8 cellular contexts compared by ENCODE assay signal in genomic region chr20:45963059-45964011, GRCh38. TPM values are rescaled to one million over a fixed set of nuclear protein-coding genes. Genes with fewer than 3 reads are reported as not detected.
DNase-seq lines count a peak whose midpoint lies in the region; ATAC-seq and TF ChIP-seq lines count a peak whose summit lies in the region.

No MANE protein-coding gene starts in this region.

- no peak overlapping the region for H3K27ac Mint-ChIP-seq in activated T-helper 1 cell treated with anti-CD3 and anti-CD28 coated beads, Interleukin-12 subunit alpha, Interleukin-12 subunit beta, Interleukin-2, Interleukin-4 antibody, amounts not matched to agents 30 ng/mL and 10 ng/mL and 1 ng/mL, durations not matched to agents 14 hours and 24 hours and 36 hours

- H3K9ac ChIP-seq in HCT116 (ENCODE audit: low read length) (no peak overlapping the region), PC-3 (ENCODE audit: low read length) (no peak overlapping the region)

- H3K4me3 ChIP-seq in HCT116 (replicated peaks in 1 of 2; ENCODE audit: low read depth in 1 of 2, low read length in 2 of 2), result no peak overlapping the region
- no peak overlapping the region for H3K4me3 ChIP-seq in PC-3 (ENCODE audit: low read length)
- H3K4me3 ChIP-seq in esophagus squamous epithelium, result no peak overlapping the region
- H3K4me3 ChIP-seq in gastrocnemius medialis, result no peak overlapping the region

- no peak overlapping the region for H3K4me2 ChIP-seq in HCT116 (ENCODE audit: low read length)
- H3K4me2 ChIP-seq in PC-3 (ENCODE audit: low read length), result no peak overlapping the region

- TF ChIP-seq POLR2A in HCT116 (IDR thresholded peaks at IDR 0.05; ENCODE audit: borderline replicate concordance, extremely low read depth, insufficient read depth, insufficient read length) (no peak), esophagus squamous epithelium (IDR thresholded peaks at IDR 0.05) (no peak), gastrocnemius medialis (IDR thresholded peaks at IDR 0.05) (no peak)

- no peaks in the 10 kb centered on the region for H3K9me3 Mint-ChIP-seq in activated T-helper 1 cell treated with anti-CD3 and anti-CD28 coated beads, Interleukin-12 subunit alpha, Interleukin-12 subunit beta, Interleukin-2, Interleukin-4 antibody, amounts not matched to agents 30 ng/mL and 10 ng/mL and 1 ng/mL, durations not matched to agents 14 hours and 24 hours and 36 hours

- CTCF ChIA-PET in HCT116 (lab: Charles Lee) (interaction anchor here (0.7 kb wide), 1 partner anchor 418 kb away, joined by 3 read pairs; no protein-coding TSS in a partner anchor), PC-3 (lab: Charles Lee) (interaction anchor here (0.5 kb wide), 1 partner anchor 78 kb away, joined by 4 read pairs; no protein-coding TSS in a partner anchor)

- TF ChIP-seq CTCF in HCT116 (IDR thresholded peaks at IDR 0.05 in 2 of 3, conservative IDR thresholded peaks at IDR 0.05 in 1 of 3; ENCODE audit: borderline replicate concordance in 1 of 3, insufficient read depth in 1 of 3, low read depth in 2 of 3, low read length in 2 of 3) (peak; percentile 19 to 49 (median 45); a peak in 3 of 6 replicates), PC-3 (conservative IDR thresholded peaks at IDR 0.05; ENCODE audit: low read depth, low read length) (peak; percentile 54), esophagus squamous epithelium (IDR thresholded peaks at IDR 0.05) (peak in 4 of 6 experiments; percentile 31 to 57 (median 40)), gastrocnemius medialis (IDR thresholded peaks at IDR 0.05 in 4 of 5, conservative IDR thresholded peaks at IDR 0.05 in 1 of 5) (peak; percentile 34 to 46 (median 42))

- H3K79me2 ChIP-seq in HCT116 (ENCODE audit: insufficient read depth, low read length), result no peaks in the 10 kb centered on the region; the same call in 1 of the 2 replicates
- 0 out of 2 replicates have a peak, but pooled peaks cover 3% of the 10 kb centered on the region for H3K79me2 ChIP-seq in PC-3 (ENCODE audit: low read length)

- 83 to 95% methylated on average over 16 to 17 of the region's 34 CpGs for WGBS in esophagus squamous epithelium, 2 donors

- H4K20me1 ChIP-seq in HCT116 (ENCODE audit: insufficient read depth), result no peaks in the 10 kb centered on the region
- H4K20me1 ChIP-seq in PC-3 (ENCODE audit: low read length), result no peaks in the 10 kb centered on the region

- H3K27ac ChIP-seq in HCT116 (ENCODE audit: low read depth, low read length) (no peak overlapping the region), PC-3 (ENCODE audit: low read length) (no peak overlapping the region), esophagus squamous epithelium (no peak overlapping the region), gastrocnemius medialis (peak overlapping the region in 1 of 4 donors; percentile 18)

- peaks cover 45% of the 10 kb centered on the region for H3K36me3 Mint-ChIP-seq in activated T-helper 1 cell treated with anti-CD3 and anti-CD28 coated beads, Interleukin-12 subunit alpha, Interleukin-12 subunit beta, Interleukin-2, Interleukin-4 antibody, amounts not matched to agents 30 ng/mL and 10 ng/mL and 1 ng/mL, durations not matched to agents 14 hours and 24 hours and 36 hours (ENCODE audit: low read depth)

- ATAC-seq in HCT116 (peak; percentile 85), PC-3 (peak; percentile 76), gastrocnemius medialis (peak; percentile 53 to 59)

- RAD21 ChIA-PET in HCT116 (lab: Charles Lee; ENCODE audit: low non-redundant PET in 1 of 2, low total read pairs in 2 of 2, uncharacterized antibody in 2 of 2, unreplicated experiment in 2 of 2), result interaction anchor here in 1 of 2 experiments (0.6 kb wide), 1 partner anchor 139 kb away, joined by 3 read pairs; no protein-coding TSS in a partner anchor

- H3K9me3 ChIP-seq in HCT116 (ENCODE audit: control insufficient read depth in 1 of 2, insufficient read depth in 1 of 2, low read depth in 1 of 2, low read length in 2 of 2) (no peaks in the 10 kb centered on the region), PC-3 (ENCODE audit: low read length) (no peaks in the 10 kb centered on the region), esophagus squamous epithelium (no peaks in the 10 kb centered on the region), gastrocnemius medialis (no peaks in the 10 kb centered on the region)

- TF ChIP-seq RAD21 in HCT116 (IDR thresholded peaks at IDR 0.05; ENCODE audit: low read depth), result peak; percentile 67

- intact Hi-C loops in HCT116 (cut with micrococcal nuclease) (loop anchor here (1.0 to 10.0 kb wide), 3 partner anchors 139 to 419 kb away; partner anchors contain the start of gene EPPIN), PC-3 (cut with micrococcal nuclease) (loop anchor here (1.0 kb wide), 1 partner anchor 371 kb away; no protein-coding TSS in a partner anchor), esophagus squamous epithelium (cut with DNase I) (loop anchor here (10.0 kb wide), 1 partner anchor 149 kb away; the partner anchor contains the start of gene UBE2C), gastrocnemius medialis (cut with DNase I; ENCODE audit: low total_unique reads) (no loop called here)
- intact Hi-C loops in activated T-helper 1 cell treated with anti-CD3 and anti-CD28 coated beads, Interleukin-12 subunit alpha, Interleukin-12 subunit beta, Interleukin-2, Interleukin-4 antibody, amounts not matched to agents 30 ng/mL and 10 ng/mL and 1 ng/mL, durations not matched to agents 14 hours and 24 hours and 36 hours (cut with micrococcal nuclease), result loop anchor here (1.0 kb wide), 3 partner anchors 30 to 164 kb away; no protein-coding TSS in a partner anchor

- H3K4me1 Mint-ChIP-seq in activated T-helper 1 cell treated with anti-CD3 and anti-CD28 coated beads, Interleukin-12 subunit alpha, Interleukin-12 subunit beta, Interleukin-2, Interleukin-4 antibody, amounts not matched to agents 30 ng/mL and 10 ng/mL and 1 ng/mL, durations not matched to agents 14 hours and 24 hours and 36 hours (ENCODE audit: low read depth), result no peaks in the 10 kb centered on the region

- H3K36me3 ChIP-seq in HCT116 (ENCODE audit: control insufficient read depth in 1 of 2, insufficient read depth in 2 of 2, low read length in 2 of 2), result peaks cover 51 to 58% of the 10 kb centered on the region in 2 experiments; a peak in 3 of 4 replicates
- H3K36me3 ChIP-seq in PC-3 (ENCODE audit: low read depth, low read length), result peaks cover 76% of the 10 kb centered on the region
- H3K36me3 ChIP-seq in esophagus squamous epithelium, result peaks cover 59 to 100% (median 87%) of the 10 kb centered on the region in 3 donors
- H3K36me3 ChIP-seq in gastrocnemius medialis, result peaks cover 0 to 97% of the 10 kb centered on the region in 2 donors

- H3F3A ChIP-seq in PC-3 (ENCODE audit: low read length, unreplicated experiment), result no peaks in the 10 kb centered on the region

- H3K9me2 ChIP-seq in HCT116 (ENCODE audit: insufficient read depth) (no peaks in the 10 kb centered on the region), PC-3 (replicated peaks; ENCODE audit: low read length) (no peaks in the 10 kb centered on the region)

- BruUV-seq in HCT116 (replicated peaks; lab: Mats Ljungman, UMichigan), result no TSS peak
- no TSS peak for BruUV-seq in PC-3 (replicated peaks; lab: Mats Ljungman, UMichigan)

- H3K4me3 Mint-ChIP-seq in activated T-helper 1 cell treated with anti-CD3 and anti-CD28 coated beads, Interleukin-12 subunit alpha, Interleukin-12 subunit beta, Interleukin-2, Interleukin-4 antibody, amounts not matched to agents 30 ng/mL and 10 ng/mL and 1 ng/mL, durations not matched to agents 14 hours and 24 hours and 36 hours, result no peak overlapping the region

- H3K27me3 ChIP-seq in HCT116 (ENCODE audit: insufficient read depth, low read length), result no peaks in the 10 kb centered on the region
- H3K27me3 ChIP-seq in PC-3 (ENCODE audit: low read length), result no peaks in the 10 kb centered on the region
- H3K27me3 ChIP-seq in esophagus squamous epithelium, result no peaks in the 10 kb centered on the region
- no peaks in the 10 kb centered on the region for H3K27me3 ChIP-seq in gastrocnemius medialis

- H2AFZ ChIP-seq in HCT116 (ENCODE audit: low read depth, low read length, poor library complexity, severe bottlenecking) (no peak overlapping the region), PC-3 (ENCODE audit: low read length) (no peak overlapping the region)

- no peaks in the 10 kb centered on the region for H3K4me1 ChIP-seq in HCT116 (ENCODE audit: control insufficient read depth in 1 of 2, insufficient read depth in 2 of 2, low read length in 2 of 2)
- no peaks in the 10 kb centered on the region for H3K4me1 ChIP-seq in PC-3 (ENCODE audit: insufficient read depth, low read length)
- H3K4me1 ChIP-seq in esophagus squamous epithelium, result peaks cover 0 to under 1% (median 0%) of the 10 kb centered on the region in 3 donors
- H3K4me1 ChIP-seq in gastrocnemius medialis, result peaks cover 3% of the 10 kb centered on the region in 2 donors

- DNase-seq in CD1c-positive myeloid dendritic cell (ENCODE audit: extremely low spot score) (peak; percentile 48), HCT116 (ENCODE audit: low read depth, low spot score) (no peak), PC-3 (peak; percentile 76), esophagus squamous epithelium (lab: John Stamatoyannopoulos, UW) (no peak), gastrocnemius medialis (peak in 1 of 2 donors; percentile 18), GOT3 (lab: John Stamatoyannopoulos, UW) (no peak)
- no peak for DNase-seq in stimulated activated CD4-positive, alpha-beta T cell treated with anti-CD3 and anti-CD28 coated beads, Interleukin-15, amount 100 ng/mL, for 24 hours
- no peak for DNase-seq in activated T-helper 1 cell treated with anti-CD3 and anti-CD28 coated beads, Interleukin-12 subunit alpha, Interleukin-12 subunit beta, Interleukin-2, Interleukin-4 antibody, amounts not matched to agents 30 ng/mL and 10 ng/mL and 1 ng/mL, durations not matched to agents 14 hours and 24 hours and 36 hours (ENCODE audit: low spot score)

- no peaks in the 10 kb centered on the region for H3K27me3 Mint-ChIP-seq in activated T-helper 1 cell treated with anti-CD3 and anti-CD28 coated beads, Interleukin-12 subunit alpha, Interleukin-12 subunit beta, Interleukin-2, Interleukin-4 antibody, amounts not matched to agents 30 ng/mL and 10 ng/mL and 1 ng/mL, durations not matched to agents 14 hours and 24 hours and 36 hours (ENCODE audit: insufficient read depth)

- POLR2A ChIA-PET in HCT116 (lab: Charles Lee) (no interaction called here), PC-3 (lab: Charles Lee; ENCODE audit: unreplicated experiment) (no interaction called here)

- in situ Hi-C loops in gastrocnemius medialis (cut with MboI; ENCODE audit: low sequenced_read_pairs in 4 of 4), result loop anchor here in 2 of 4 donors (10.0 to 25.0 kb wide), 2 partner anchors 151 to 169 kb away; partner anchors contain the start of genes DNTTIP1 (in 1 of the 2), UBE2C (in 1 of the 2) and WFDC3 (in 1 of the 2)

RNA-seq across cellular contexts. Expression of gene ZNF335, which starts 8.7 kb away (rescaled TPM):
- 20.8 TPM for total RNA-seq in HCT116 (2021; ENCODE audit: unreplicated experiment)
- 17.5 and 19.2 TPM in 2 replicates for polyA plus RNA-seq in HCT116 (2012)
- total RNA-seq in PC-3 (2014; rRNA removed), result 32.2 and 36.9 TPM in 2 replicates
- total RNA-seq in esophagus squamous epithelium, result 10 to 100 TPM; 10.5 to 22.5 (median 19.8) TPM
- 10 to 100 TPM in 3 of 4 donors, 1 to 10 TPM in 1; 8.3 to 19.1 (median 12.7) TPM for total RNA-seq in gastrocnemius medialis
- total RNA-seq in activated T-helper 1 cell treated with anti-CD3 and anti-CD28 coated beads, Interleukin-12 subunit alpha, Interleukin-12 subunit beta, Interleukin-2, Interleukin-4 antibody, amounts not matched to agents 30 ng/mL and 10 ng/mL and 1 ng/mL, durations not matched to agents 14 hours and 24 hours and 36 hours, result 38.3 and 40.9 TPM in 2 replicates

RNA-seq across cellular contexts. Expression of gene PCIF1, which starts 28.9 kb away (rescaled TPM):
- total RNA-seq in HCT116 (2021; ENCODE audit: unreplicated experiment), result 31.8 TPM
- polyA plus RNA-seq in HCT116 (2012), result 32.4 and 33.1 TPM in 2 replicates
- total RNA-seq in PC-3 (2014; rRNA removed), result 18.4 and 20.2 TPM in 2 replicates
- total RNA-seq in esophagus squamous epithelium, result 10 to 100 TPM; 10.4 to 36.8 (median 16.4) TPM
- 10 to 100 TPM; 32.1 to 51.2 (median 37.0) TPM for total RNA-seq in gastrocnemius medialis
- 27.9 and 28.5 TPM in 2 replicates for total RNA-seq in activated T-helper 1 cell treated with anti-CD3 and anti-CD28 coated beads, Interleukin-12 subunit alpha, Interleukin-12 subunit beta, Interleukin-2, Interleukin-4 antibody, amounts not matched to agents 30 ng/mL and 10 ng/mL and 1 ng/mL, durations not matched to agents 14 hours and 24 hours and 36 hours

RNA-seq across cellular contexts. Expression of gene MMP9, which starts 45.4 kb away (rescaled TPM):
- total RNA-seq in HCT116 (2021; ENCODE audit: unreplicated experiment) (0.32 TPM), PC-3 (2014; rRNA removed) (0.77 and 1.0 TPM in 2 replicates), esophagus squamous epithelium (under 1 TPM in 3 of 4 donors, not detected in 1; 0.18 to 0.50 (median 0.38) TPM), gastrocnemius medialis (1 to 10 TPM in 1 of 4 donors, under 1 TPM in 3; 0.51 to 1.4 (median 0.67) TPM)
- 0.30 and 0.35 TPM in 2 replicates for polyA plus RNA-seq in HCT116 (2012)
- total RNA-seq in activated T-helper 1 cell treated with anti-CD3 and anti-CD28 coated beads, Interleukin-12 subunit alpha, Interleukin-12 subunit beta, Interleukin-2, Interleukin-4 antibody, amounts not matched to agents 30 ng/mL and 10 ng/mL and 1 ng/mL, durations not matched to agents 14 hours and 24 hours and 36 hours, result 0.08 TPM in 1 of 2 replicates, not detected in the other

RNA-seq across cellular contexts. Expression of gene PLTP, which starts 51.4 kb away (rescaled TPM):
- total RNA-seq in HCT116 (2021; ENCODE audit: unreplicated experiment) (4.7 TPM), PC-3 (2014; rRNA removed) (56.6 and 61.5 TPM in 2 replicates), esophagus squamous epithelium (100 to 1,000 TPM in 2 of 4 donors, 10 to 100 TPM in 1, 1 to 10 TPM in 1; 5.9 to 248 (median 92.6) TPM), gastrocnemius medialis (10 to 100 TPM; 22.2 to 77.3 (median 37.3) TPM)
- polyA plus RNA-seq in HCT116 (2012), result 7.1 and 7.5 TPM in 2 replicates
- 1.5 and 1.9 TPM in 2 replicates for total RNA-seq in activated T-helper 1 cell treated with anti-CD3 and anti-CD28 coated beads, Interleukin-12 subunit alpha, Interleukin-12 subunit beta, Interleukin-2, Interleukin-4 antibody, amounts not matched to agents 30 ng/mL and 10 ng/mL and 1 ng/mL, durations not matched to agents 14 hours and 24 hours and 36 hours

Comparison
In these comparisons a context has a peak if more than half of its experiments do, and no peak if none do; other contexts are left out.
1. DNase-seq: peak in CD1c-positive myeloid dendritic cell (single experiment) and PC-3 (single experiment); none in HCT116 (single experiment), esophagus squamous epithelium (single experiment), stimulated activated CD4-positive, alpha-beta T cell treated with anti-CD3 and anti-CD28 coated beads, Interleukin-15, amount 100 ng/mL, for 24 hours (single experiment), GOT3 (single experiment) and activated T-helper 1 cell treated with anti-CD3 and anti-CD28 coated beads, Interleukin-12 subunit alpha, Interleukin-12 subunit beta, Interleukin-2, Interleukin-4 antibody, amounts not matched to agents 30 ng/mL and 10 ng/mL and 1 ng/mL, durations not matched to agents 14 hours and 24 hours and 36 hours (single experiment).
2. Peak in every context shown above with its lines, with median percentiles within 50 percentile points of each other: ATAC-seq and CTCF ChIP-seq.